8 cellular contexts compared by ENCODE assay signal in genomic region chr11:63508009-63508408, GRCh38. TPM values are rescaled to one million over a fixed set of nuclear protein-coding genes. Genes with fewer than 3 reads are reported as not detected.
DNase-seq lines count a peak whose midpoint lies in the region; ATAC-seq and TF ChIP-seq lines count a peak whose summit lies in the region.

No MANE protein-coding gene starts in this region.

- CTCF ChIA-PET in PC-9 (lab: Charles Lee): interaction anchor here (0.6 to 1.8 kb wide), 4 partner anchors 29 to 128 kb away, joined by 3 to 24 read pairs (median 6); no protein-coding TSS in a partner anchor

- intact Hi-C loops in breast epithelium (cut with DNase I; ENCODE audit: low total_unique reads) (no loop called here), PC-9 (cut with micrococcal nuclease; ENCODE audit: unreplicated experiment) (no loop called here), psoas muscle (cut with DNase I) (no loop called here)

- H4K20me1 ChIP-seq in PC-9 (ENCODE audit: insufficient read depth): no peaks in the 10 kb centered on the region

- no peaks in the 10 kb centered on the region for H3K9me2 ChIP-seq in PC-9 (ENCODE audit: insufficient read depth)

- peak in 1 of 3 donors; percentile 17 for TF ChIP-seq CTCF in breast epithelium (IDR thresholded peaks at IDR 0.05)
- peak; percentile 52; the same call in 1 of the 2 replicates for TF ChIP-seq CTCF in PC-9 (conservative IDR thresholded peaks at IDR 0.05)
- peak; percentile 23 for TF ChIP-seq CTCF in fibroblast of pulmonary artery (IDR thresholded peaks at IDR 0.05; ENCODE audit: low read length, missing control alignments)
- peak; percentile 32 for TF ChIP-seq CTCF in psoas muscle (IDR thresholded peaks at IDR 0.05)

- DNase-seq in T47D (ENCODE audit: low read depth in 1 of 2, low spot score in 1 of 2) (peak; percentile 86 to 93), breast epithelium (ENCODE audit: low spot score in 2 of 2) (no peak), PC-9 (peak; percentile 42 to 44), fibroblast of pulmonary artery (ENCODE audit: low read depth) (no peak), psoas muscle (peak; percentile 37 to 64), NCI-H345 (lab: John Stamatoyannopoulos, UW) (no peak)

- BruUV-seq in PC-9 (replicated peaks; lab: Mats Ljungman, UMichigan): no TSS peak

- in situ Hi-C loops in T47D (cut with HindIII; ENCODE audit: low pct_unique_long_range_greater_than_20kb, low sequenced_read_pairs): no loop called here

- no peak for TF ChIP-seq POLR2A in breast epithelium (IDR thresholded peaks at IDR 0.05)

- no peaks in the 10 kb centered on the region for H3K9me3 ChIP-seq in breast epithelium
- H3K9me3 ChIP-seq in PC-9 (ENCODE audit: insufficient read depth, low read depth): no peaks in the 10 kb centered on the region
- no peaks in the 10 kb centered on the region for H3K9me3 ChIP-seq in psoas muscle

- H3K36me3 ChIP-seq in breast epithelium (no peaks in the 10 kb centered on the region), PC-9 (ENCODE audit: low read depth) (no peaks in the 10 kb centered on the region), psoas muscle (ENCODE audit: insufficient read depth in 1 of 2, low read depth in 1 of 2) (no peaks in the 10 kb centered on the region)

- no peaks in the 10 kb centered on the region for H3K27me3 ChIP-seq in breast epithelium
- no peaks in the 10 kb centered on the region for H3K27me3 ChIP-seq in PC-9 (ENCODE audit: insufficient read depth, low read depth)
- no peaks in the 10 kb centered on the region for H3K27me3 ChIP-seq in psoas muscle (ENCODE audit: insufficient read depth in 3 of 3, low read length in 2 of 3)

- peak in 3 of 4 donors; percentile 55 to 67 (median 66) for ATAC-seq in psoas muscle
- no peak for ATAC-seq in GM21529 (IDR thresholded peaks at IDR 0.05; ENCODE audit: unreplicated experiment)
- ATAC-seq in HG02588 (IDR thresholded peaks at IDR 0.05; ENCODE audit: unreplicated experiment): no peak

- no peaks in the 10 kb centered on the region for H3K4me1 ChIP-seq in breast epithelium
- H3K4me1 ChIP-seq in PC-9 (replicated peaks; ENCODE audit: insufficient read depth): no peaks in the 10 kb centered on the region
- H3K4me1 ChIP-seq in psoas muscle: peaks cover 24% of the 10 kb centered on the region

- no peak overlapping the region for H3K27ac ChIP-seq in breast epithelium
- no peak overlapping the region for H3K27ac ChIP-seq in PC-9
- no peak overlapping the region for H3K27ac ChIP-seq in psoas muscle

- 29 to 47% (median 43%) methylated on average over 3 of the region's 3 CpGs for WGBS in psoas muscle, 3 donors

- POLR2A ChIA-PET in PC-9 (lab: Charles Lee; ENCODE audit: unreplicated experiment): no interaction called here

- H3K79me2 ChIP-seq in PC-9 (ENCODE audit: low read depth): no peaks in the 10 kb centered on the region

- H3F3A ChIP-seq in PC-9 (ENCODE audit: insufficient read depth, low read depth): no peaks in the 10 kb centered on the region

- no peak overlapping the region for H2AFZ ChIP-seq in PC-9

- H3K4me3 ChIP-seq in breast epithelium (no peak overlapping the region), PC-9 (no peak overlapping the region), fibroblast of pulmonary artery (replicated peaks; ENCODE audit: low read depth, low read length) (no peak overlapping the region), psoas muscle (no peak overlapping the region)

- no peak overlapping the region for H3K4me2 ChIP-seq in PC-9

RNA-seq across cellular contexts. Expression of gene LGALS12, which starts 2.1 kb away (rescaled TPM):
- total RNA-seq in breast epithelium (10 to 100 TPM in 2 of 3 donors, 1 to 10 TPM in 1; 6.6 to 82.6 (median 11.9) TPM), PC-9 (2021) (not detected in 2 replicates), psoas muscle (under 1 TPM in 3 of 4 donors, not detected in 1; 0.16 to 0.54 (median 0.42) TPM)
- 1 to 10 TPM in 1 of 3 donors, under 1 TPM in 2; 0.22 to 2.0 (median 0.53) TPM for polyA plus RNA-seq in psoas muscle

RNA-seq across cellular contexts. Expression of gene PLAAT5, which starts 17.0 kb away (rescaled TPM):
- 10 to 100 TPM in 2 of 3 donors, 1 to 10 TPM in 1; 9.8 to 61.9 (median 11.9) TPM for total RNA-seq in breast epithelium
- total RNA-seq in PC-9 (2021): not detected in 2 replicates
- under 1 TPM; 0.11 to 0.59 (median 0.44) TPM for total RNA-seq in psoas muscle
- polyA plus RNA-seq in psoas muscle: under 1 TPM; 0.14 to 0.33 (median 0.30) TPM

RNA-seq across cellular contexts. Expression of gene PLAAT4, which starts 28.6 kb away (rescaled TPM):
- total RNA-seq in breast epithelium (10 to 100 TPM; 13.9 to 100.0 (median 95.3) TPM), PC-9 (2021) (64.6 and 99.9 TPM in 2 replicates), psoas muscle (10 to 100 TPM in 1 of 4 donors, 1 to 10 TPM in 3; 6.9 to 12.2 (median 8.1) TPM)
- 10 to 100 TPM in 1 of 3 donors, 1 to 10 TPM in 2; 4.3 to 12.2 (median 9.7) TPM for polyA plus RNA-seq in psoas muscle

RNA-seq across cellular contexts. Expression of gene PLAAT2, which starts 55.2 kb away (rescaled TPM):
- total RNA-seq in breast epithelium (1 to 10 TPM; 1.1 to 2.6 (median 2.0) TPM), PC-9 (2021) (8.8 and 13.6 TPM in 2 replicates), psoas muscle (not detected)
- polyA plus RNA-seq in psoas muscle: under 1 TPM in 1 of 3 donors, not detected in 2; 0.16 TPM

Comparison
In these comparisons a context has a peak if more than half of its experiments do, and no peak if none do; other contexts are left out.
1. DNase-seq: peak in T47D (2 of 2), PC-9 (2 of 2) and psoas muscle (2 of 2); none in breast epithelium (0 of 2), fibroblast of pulmonary artery (single experiment) and NCI-H345 (single experiment).
2. ATAC-seq: peak in psoas muscle (3 of 4); none in GM21529 (single experiment) and HG02588 (single experiment).